ENCODE assay signal across 1 cellular context in genomic region chr10:133245439-133246235, GRCh38.
TF ChIP-seq lines count a peak whose summit lies in the region.

No MANE protein-coding gene starts in this region.

TF ChIP-seq in K562, 482 proteins besides CTCF, POLR2A, EP300 and RAD21 (continued from another document and continues in another):
- TF ChIP-seq DDX20 (tag; IDR thresholded peaks at IDR 0.05; ENCODE audit: low read depth) (no peak), PURB (CRISPR knock-in tag; IDR thresholded peaks at IDR 0.05; ENCODE audit: low read depth) (no peak), XRCC5 (IDR thresholded peaks at IDR 0.05; ENCODE audit: low read depth, low read length) (no peak), SETDB1 (IDR thresholded peaks at IDR 0.05; ENCODE audit: low read length) (no peak), PTBP1 (IDR thresholded peaks at IDR 0.05; ENCODE audit: low read depth, low read length) (no peak), ZNF316 (IDR thresholded peaks at IDR 0.05) (no peak), SIN3B (IDR thresholded peaks at IDR 0.05; ENCODE audit: low read depth) (no peak), NCOA6 (IDR thresholded peaks at IDR 0.05) (no peak), MXD1 (CRISPR knock-in tag; IDR thresholded peaks at IDR 0.05; ENCODE audit: borderline replicate concordance, poor library complexity, severe bottlenecking) (no peak), ZNF583 (CRISPR knock-in tag; IDR thresholded peaks at IDR 0.05) (no peak), ZNF766 (CRISPR knock-in tag; conservative IDR thresholded peaks at IDR 0.05) (0 out of 2 replicates have a peak, but pooled peaks have one; percentile 24), MAX (CRISPR knock-in tag; IDR thresholded peaks at IDR 0.05) (peak; percentile 18; the same call in 1 of the 2 replicates), TSHZ1 (CRISPR knock-in tag; IDR thresholded peaks at IDR 0.05) (no peak), MAFG (tag; conservative IDR thresholded peaks at IDR 0.05) (no peak), ZNF140 (CRISPR knock-in tag; IDR thresholded peaks at IDR 0.05) (no peak), FOXJ3 (CRISPR knock-in tag; IDR thresholded peaks at IDR 0.05) (no peak), HMBOX1 (IDR thresholded peaks at IDR 0.05) (no peak; the same call in 1 of the 2 replicates), EP400 (IDR thresholded peaks at IDR 0.05) (0 out of 2 replicates have a peak, but pooled peaks have one; percentile 34), ETS1 (conservative IDR thresholded peaks at IDR 0.05; ENCODE audit: control insufficient read depth, low read depth, low read length) (no peak), CHCHD3 (CRISPR knock-in tag; IDR thresholded peaks at IDR 0.05) (no peak), ETS2 (tag; IDR thresholded peaks at IDR 0.05; ENCODE audit: borderline replicate concordance, poor library complexity, severe bottlenecking) (no peak), HEY1 (CRISPR knock-in tag; IDR thresholded peaks at IDR 0.05; ENCODE audit: borderline replicate concordance) (no peak), RCOR1 (IDR thresholded peaks at IDR 0.05; ENCODE audit: borderline replicate concordance in 1 of 2, low read depth in 2 of 2, low read length in 2 of 2) (peak in 1 of 2 experiments; percentile 82; a peak in 2 of 4 replicates), COPS2 (conservative IDR thresholded peaks at IDR 0.05) (no peak), GATA2 (CRISPR knock-in tag; IDR thresholded peaks at IDR 0.05) (peak; percentile 68), DNMT1 (IDR thresholded peaks at IDR 0.05) (no peak), EWSR1 (IDR thresholded peaks at IDR 0.05; ENCODE audit: borderline replicate concordance, low read depth, partially characterized antibody) (no peak), SMARCE1 (IDR thresholded peaks at IDR 0.05) (peak; percentile 78), ZNF644 (tag; IDR thresholded peaks at IDR 0.05; ENCODE audit: low read depth) (no peak), ATF1 (CRISPR knock-in tag; IDR thresholded peaks at IDR 0.05) (no peak), ATF1 (tag; IDR thresholded peaks at IDR 0.05) (peak; percentile 61), STAT6 (CRISPR knock-in tag; IDR thresholded peaks at IDR 0.05) (no peak), PBX2 (CRISPR knock-in tag; IDR thresholded peaks at IDR 0.05; ENCODE audit: low read depth) (no peak), PBX2 (tag; conservative IDR thresholded peaks at IDR 0.05; ENCODE audit: low read depth) (no peak), ARID1B (IDR thresholded peaks at IDR 0.05) (peak; percentile 90), BRD4 (IDR thresholded peaks at IDR 0.05) (no peak), ZNF239 (CRISPR knock-in tag; IDR thresholded peaks at IDR 0.05) (no peak), RNF219 (CRISPR knock-in tag; IDR thresholded peaks at IDR 0.05) (no peak), ELK1 (CRISPR knock-in tag; IDR thresholded peaks at IDR 0.05) (no peak), KAT8 (IDR thresholded peaks at IDR 0.05; ENCODE audit: low read depth) (no peak), E2F4 (CRISPR knock-in tag; IDR thresholded peaks at IDR 0.05; ENCODE audit: low read depth) (no peak), BDP1 (IDR thresholded peaks at IDR 0.05; ENCODE audit: insufficient read depth, insufficient read length) (no peak), TGIF2 (CRISPR knock-in tag; IDR thresholded peaks at IDR 0.05) (no peak), TSC22D4 (tag; IDR thresholded peaks at IDR 0.05) (no peak), ATF3 (IDR thresholded peaks at IDR 0.05) (no peak), ATF3 (CRISPR knock-in tag; conservative IDR thresholded peaks at IDR 0.05) (no peak), BRF2 (IDR thresholded peaks at IDR 0.05; ENCODE audit: borderline replicate concordance, insufficient read depth, insufficient read length) (no peak), JUN (IDR thresholded peaks at IDR 0.05; ENCODE audit: borderline replicate concordance, low read depth, low read length) (no peak), JUN (CRISPR knock-in tag; IDR thresholded peaks at IDR 0.05; ENCODE audit: borderline replicate concordance) (no peak), ZNF253 (CRISPR knock-in tag; conservative IDR thresholded peaks at IDR 0.05) (no peak), DMBX1 (CRISPR knock-in tag; IDR thresholded peaks at IDR 0.05; ENCODE audit: borderline replicate concordance) (no peak)
